ENCODE assay signal across 1 cellular context in the genomic region with DNA sequence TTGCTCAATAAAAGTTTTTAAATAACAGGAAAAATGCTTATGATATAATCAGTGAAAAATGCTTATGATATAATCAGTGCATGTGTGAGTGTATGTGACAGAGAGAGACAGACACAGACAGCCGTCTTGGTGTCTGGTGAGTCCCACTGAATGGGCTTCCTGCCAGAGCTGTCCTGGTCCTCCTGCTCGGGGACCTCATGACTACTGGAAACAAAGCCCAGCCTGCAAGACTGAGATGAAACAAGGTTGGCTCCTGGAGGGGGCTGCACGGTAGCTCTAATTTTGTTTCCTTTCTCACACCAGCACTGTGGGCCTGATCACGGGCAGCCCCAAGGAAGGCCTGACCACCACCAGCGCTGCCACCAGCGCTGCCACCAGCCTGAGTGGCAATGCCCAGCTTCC.
TF ChIP-seq lines count a peak whose summit lies in the region.

No MANE protein-coding gene starts in this region.

TF ChIP-seq in IMR-90, 13 proteins besides CTCF, POLR2A, EP300 and RAD21:
- TF ChIP-seq RCOR1 (IDR thresholded peaks at IDR 0.05; ENCODE audit: insufficient replicate concordance, low read length) (no peak), CHD1 (IDR thresholded peaks at IDR 0.05; ENCODE audit: low read depth, low read length) (no peak), RFX5 (IDR thresholded peaks at IDR 0.05; ENCODE audit: low read depth, low read length) (no peak), SMC3 (IDR thresholded peaks at IDR 0.05; ENCODE audit: low read depth, low read length) (no peak), NFE2L2 (IDR thresholded peaks at IDR 0.05; ENCODE audit: low read depth, low read length) (no peak), MAZ (IDR thresholded peaks at IDR 0.05; ENCODE audit: borderline replicate concordance, low read depth, low read length) (no peak), MAFK (IDR thresholded peaks at IDR 0.05; ENCODE audit: low read depth, low read length) (no peak), FOS (IDR thresholded peaks at IDR 0.05; ENCODE audit: low read depth, low read length) (no peak)
- TF ChIP-seq, protein P1, sequence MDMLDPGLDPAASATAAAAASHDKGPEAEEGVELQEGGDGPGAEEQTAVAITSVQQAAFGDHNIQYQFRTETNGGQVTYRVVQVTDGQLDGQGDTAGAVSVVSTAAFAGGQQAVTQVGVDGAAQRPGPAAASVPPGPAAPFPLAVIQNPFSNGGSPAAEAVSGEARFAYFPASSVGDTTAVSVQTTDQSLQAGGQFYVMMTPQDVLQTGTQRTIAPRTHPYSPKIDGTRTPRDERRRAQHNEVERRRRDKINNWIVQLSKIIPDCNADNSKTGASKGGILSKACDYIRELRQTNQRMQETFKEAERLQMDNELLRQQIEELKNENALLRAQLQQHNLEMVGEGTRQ (IDR thresholded peaks at IDR 0.05; ENCODE audit: low read depth, low read length): no peak
- TF ChIP-seq, protein P2, sequence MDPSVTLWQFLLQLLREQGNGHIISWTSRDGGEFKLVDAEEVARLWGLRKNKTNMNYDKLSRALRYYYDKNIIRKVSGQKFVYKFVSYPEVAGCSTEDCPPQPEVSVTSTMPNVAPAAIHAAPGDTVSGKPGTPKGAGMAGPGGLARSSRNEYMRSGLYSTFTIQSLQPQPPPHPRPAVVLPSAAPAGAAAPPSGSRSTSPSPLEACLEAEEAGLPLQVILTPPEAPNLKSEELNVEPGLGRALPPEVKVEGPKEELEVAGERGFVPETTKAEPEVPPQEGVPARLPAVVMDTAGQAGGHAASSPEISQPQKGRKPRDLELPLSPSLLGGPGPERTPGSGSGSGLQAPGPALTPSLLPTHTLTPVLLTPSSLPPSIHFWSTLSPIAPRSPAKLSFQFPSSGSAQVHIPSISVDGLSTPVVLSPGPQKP (IDR thresholded peaks at IDR 0.05; ENCODE audit: borderline replicate concordance, low read depth, low read length): no peak
TF ChIP-seq in IMR-90: peak in this region for 0.
